23 cellular contexts compared by ENCODE assay signal in genomic region chr6:22569281-22570184, GRCh38. TPM values are rescaled to one million over a fixed set of nuclear protein-coding genes. Genes with fewer than 3 reads are reported as not detected.
"Had no signal": no experiment of that assay in that cellular context is flagged by ENCODE, and none has a peak within 500 bp of the region (broad histone marks: within the 10 kb centered on the region; RNA-seq: fewer than 3 reads in every experiment).

HDGFL1 (plus strand) TSS chr6:22569566; CDS start chr6:22569576, 10 bp downstream.

- H3K4me3 ChIP-seq: gastrocnemius medialis, heart left ventricle, left lung, right atrium auricular region, suprapubic skin, upper lobe of left lung had no signal

- ATAC-seq: activated CD8-positive, alpha-beta memory T cell treated with anti-CD3 and anti-CD28 coated beads, Interleukin-2, amount 10 ng/mL, durations not matched to agents 7 days and 5 days; gastrocnemius medialis; left lung; natural killer cell treated with Interleukin-12 subunit alpha and Interleukin-12 subunit beta and Interleukin-15 and Interleukin-18, amount 100 ng/mL, for 72 hours; stimulated activated naive CD8-positive, alpha-beta T cell treated with anti-CD3 and anti-CD28 coated beads, Interleukin-15, Interleukin-2, amounts not matched to agents 100 U/mL and 50 U/mL, for 24 hours had no signal

- FAIRE-seq: astrocyte, keratinocyte, small intestine had no signal

- H3K4me1 ChIP-seq: gastrocnemius medialis, heart left ventricle, left lung, right atrium auricular region, suprapubic skin, upper lobe of left lung had no signal

- H3K36me3 ChIP-seq: gastrocnemius medialis, heart left ventricle, left lung, right atrium auricular region, suprapubic skin, upper lobe of left lung had no signal

- H3K9me3 ChIP-seq: gastrocnemius medialis, heart left ventricle, right atrium auricular region, suprapubic skin, upper lobe of left lung had no signal

- H3K27ac ChIP-seq: gastrocnemius medialis, heart left ventricle, left lung, right atrium auricular region, suprapubic skin, upper lobe of left lung had no signal

- H3K27me3 ChIP-seq: gastrocnemius medialis, heart left ventricle, left lung, right atrium auricular region, suprapubic skin, upper lobe of left lung had no signal

- DNase-seq: activated CD4-positive, alpha-beta memory T cell treated with anti-CD3 and anti-CD28 coated beads for 36 hours; activated CD4-positive, alpha-beta T cell treated with anti-CD3 and anti-CD28 coated beads for 1 hour; activated CD8-positive, alpha-beta memory T cell treated with anti-CD3 and anti-CD28 coated beads, Interleukin-2, amount 10 ng/mL, durations not matched to agents 7 days and 5 days; activated naive CD4-positive, alpha-beta T cell treated with anti-CD3 and anti-CD28 coated beads, Interleukin-2, amount 50 U/mL, for 16 hours; activated T-cell treated with anti-CD3 and anti-CD28 coated beads, Interleukin-2, amount 50 U/mL, for 1 hour; erythroblast; gastrocnemius medialis; nucleus accumbens; small intestine; stimulated activated naive CD8-positive, alpha-beta T cell treated with anti-CD3 and anti-CD28 coated beads, Interleukin-15, Interleukin-2, amounts not matched to agents 100 U/mL and 50 U/mL, for 24 hours had no signal

RNA-seq across cellular contexts. Expression of gene HDGFL1, which starts in this region (rescaled TPM):
- total RNA-seq: activated CD4-positive, alpha-beta memory T cell treated with anti-CD3 and anti-CD28 coated beads for 36 hours; activated CD8-positive, alpha-beta memory T cell treated with anti-CD3 and anti-CD28 coated beads, Interleukin-2, amount 10 ng/mL, durations not matched to agents 7 days and 5 days; activated T-helper 2 cell treated with anti-CD3 and anti-CD28 coated beads, Interferon-gamma antibody, Interleukin-2, Interleukin-4, amounts not matched to agents 10 μg/mL and 5 μg/mL and 100 μg/mL, durations not matched to agents 14 hours and 24 hours and 36 hours; astrocyte; gastrocnemius medialis; heart left ventricle; left lung; mesenteric fat pad; natural killer cell treated with Interleukin-12 subunit alpha and Interleukin-12 subunit beta and Interleukin-15 and Interleukin-18, amount 100 ng/mL, for 72 hours; posterior vena cava; right atrium auricular region; suprapubic skin; T-helper 1 cell treated with Interleukin-12 subunit alpha and Interleukin-12 subunit beta and Interleukin-4 antibody, amounts not matched to agents 30 ng/mL and 1 ng/mL, for 36 hours; upper lobe of left lung had no signal
- polyA plus RNA-seq: adipose tissue, heart left ventricle, keratinocyte, small intestine had no signal
